In genomic region chr3:61530355-61530754, GRCh38 we compare ENCODE assay signal across 8 cellular contexts. TPM values are rescaled to one million over a fixed set of nuclear protein-coding genes. Genes with fewer than 3 reads are reported as not detected.
DNase-seq lines count a peak whose midpoint lies in the region; ATAC-seq and TF ChIP-seq lines count a peak whose summit lies in the region.

No MANE protein-coding gene starts in this region.

- H3K36me3 Mint-ChIP-seq in activated naive CD8-positive, alpha-beta T cell treated with anti-CD3 and anti-CD28 coated beads for 36 hours, result no peaks in the 10 kb centered on the region

- H3K27ac ChIP-seq in heart right ventricle (no peak overlapping the region), OCI-LY3 (ENCODE audit: low read length) (no peak overlapping the region), testis (no peak overlapping the region)

- TF ChIP-seq CTCF in heart right ventricle (IDR thresholded peaks at IDR 0.05), result peak; percentile 28 to 70 (median 53)
- peak; percentile 96 for TF ChIP-seq CTCF in OCI-LY3 (IDR thresholded peaks at IDR 0.05; ENCODE audit: low read depth, low read length)
- TF ChIP-seq CTCF in fibroblast of the aortic adventitia (IDR thresholded peaks at IDR 0.05; ENCODE audit: insufficient read depth, low read length), result peak; percentile 65
- TF ChIP-seq CTCF in testis (IDR thresholded peaks at IDR 0.05), result peak in 2 of 3 experiments; percentile 35 to 42

- H3K4me3 ChIP-seq in heart right ventricle (no peak overlapping the region), OCI-LY3 (ENCODE audit: low read length) (no peak overlapping the region), fibroblast of the aortic adventitia (ENCODE audit: low read depth, low read length) (no peak overlapping the region), testis (no peak overlapping the region)

- TF ChIP-seq POLR2A in testis (IDR thresholded peaks at IDR 0.05), result no peak

- H3K27me3 Mint-ChIP-seq in activated naive CD8-positive, alpha-beta T cell treated with anti-CD3 and anti-CD28 coated beads for 36 hours, result peaks cover 5% of the 10 kb centered on the region

- intact Hi-C loops in heart right ventricle (cut with DNase I), result loop anchor here in 1 of 10 donors (10.0 kb wide), 1 partner anchor 86 kb away; no protein-coding TSS in a partner anchor
- intact Hi-C loops in cardiac septum (cut with DNase I), result no loop called here
- intact Hi-C loops in testis (cut with DNase I; ENCODE audit: low total_unique reads), result no loop called here

- H3K4me1 ChIP-seq in heart right ventricle, result peaks cover 0 to 7% (median 0%) of the 10 kb centered on the region in 9 donors
- no peaks in the 10 kb centered on the region for H3K4me1 ChIP-seq in OCI-LY3 (ENCODE audit: low read length)
- H3K4me1 ChIP-seq in testis, result no peaks in the 10 kb centered on the region

- H3K36me3 ChIP-seq in heart right ventricle, result no peaks in the 10 kb centered on the region
- H3K36me3 ChIP-seq in OCI-LY3 (replicated peaks; ENCODE audit: low read depth, low read length), result no peaks in the 10 kb centered on the region
- no peaks in the 10 kb centered on the region for H3K36me3 ChIP-seq in testis (ENCODE audit: low read depth, missing control alignments)

- no peaks in the 10 kb centered on the region for H3K4me1 Mint-ChIP-seq in activated naive CD8-positive, alpha-beta T cell treated with anti-CD3 and anti-CD28 coated beads for 36 hours

- no peaks in the 10 kb centered on the region for H3K79me2 ChIP-seq in OCI-LY3 (ENCODE audit: low read length)

- no peaks in the 10 kb centered on the region for H3K9me3 Mint-ChIP-seq in activated naive CD8-positive, alpha-beta T cell treated with anti-CD3 and anti-CD28 coated beads for 36 hours

- no peak overlapping the region for H3K27ac Mint-ChIP-seq in activated naive CD8-positive, alpha-beta T cell treated with anti-CD3 and anti-CD28 coated beads for 36 hours

- no peaks in the 10 kb centered on the region for H3K9me3 ChIP-seq in heart right ventricle
- H3K9me3 ChIP-seq in OCI-LY3 (ENCODE audit: insufficient read depth, low read length), result no peaks in the 10 kb centered on the region
- no peaks in the 10 kb centered on the region for H3K9me3 ChIP-seq in testis

- peak in 1 of 2 donors; percentile 23 for DNase-seq in heart right ventricle
- no peak for DNase-seq in cardiac septum (ENCODE audit: low spot score)
- DNase-seq in fibroblast of the aortic adventitia (ENCODE audit: low read depth), result peak; percentile 51
- DNase-seq in testis, result no peak
- DNase-seq in activated CD4-positive, alpha-beta T cell treated with anti-CD3 and anti-CD28 coated beads for 1 hour, result no peak
- DNase-seq in activated naive CD8-positive, alpha-beta T cell treated with anti-CD3 and anti-CD28 coated beads for 36 hours, result no peak

- no peaks in the 10 kb centered on the region for H3K27me3 ChIP-seq in heart right ventricle
- H3K27me3 ChIP-seq in OCI-LY3 (ENCODE audit: low read depth, low read length), result peaks cover 17% of the 10 kb centered on the region
- no peaks in the 10 kb centered on the region for H3K27me3 ChIP-seq in testis

- 29 to 34% methylated on average over 1 of the region's 1 CpG for WGBS in heart right ventricle, 2 donors
- WGBS in testis, 2 donors, result 38 to 41% methylated on average over 1 of the region's 1 CpG

- H3K4me3 Mint-ChIP-seq in activated naive CD8-positive, alpha-beta T cell treated with anti-CD3 and anti-CD28 coated beads for 36 hours, result no peak overlapping the region

- H3K9ac ChIP-seq in OCI-LY3 (ENCODE audit: low read length), result no peak overlapping the region

- no peak overlapping the region for H2AFZ ChIP-seq in OCI-LY3 (ENCODE audit: low read depth, low read length)

- H4K20me1 ChIP-seq in OCI-LY3 (ENCODE audit: insufficient read depth, low read length), result no peaks in the 10 kb centered on the region

- H3K4me2 ChIP-seq in OCI-LY3 (ENCODE audit: low read length), result no peak overlapping the region

- ATAC-seq in heart right ventricle (peak in 2 of 8 donors; percentile 51 to 52), GM21825 (IDR thresholded peaks at IDR 0.05; ENCODE audit: unreplicated experiment) (no peak)

RNA-seq across cellular contexts. Expression of gene PTPRG, which starts 31.0 kb away (rescaled TPM):
- total RNA-seq in heart right ventricle (10 to 100 TPM; 25.8 to 38.3 (median 33.1) TPM), cardiac septum (34.3 TPM), fibroblast of the aortic adventitia (ENCODE audit: low replicate concordance) (27.6 and 52.0 TPM in 2 replicates), testis (100 to 1,000 TPM in 1 of 2 donors, 10 to 100 TPM in 1; 75.4 to 107 TPM)
- polyA plus RNA-seq in heart right ventricle (10 to 100 TPM; 10.1 to 10.5 TPM), testis (ENCODE audit: insufficient read depth, low read depth, low replicate concordance) (26.3 TPM)
- under 1 TPM; 0.06 to 0.16 TPM for total RNA-seq in activated naive CD8-positive, alpha-beta T cell treated with anti-CD3 and anti-CD28 coated beads for 36 hours

Comparison
In these comparisons a context has a peak if more than half of its experiments do, and no peak if none do; other contexts are left out.
1. CTCF ChIP-seq: peak in every context shown above with its lines; median percentile 96 in OCI-LY3; 65 in fibroblast of the aortic adventitia; 53 in heart right ventricle; 38 in testis.
2. RNA of gene PTPRG, which starts 31.0 kb away (total RNA-seq): 75.4 to 107 TPM in testis, 27.6 to 52.0 TPM in fibroblast of the aortic adventitia, 34.3 TPM in cardiac septum (single experiment) and 25.8 to 38.3 TPM in heart right ventricle; 0.06 to 0.16 TPM in activated naive CD8-positive, alpha-beta T cell treated with anti-CD3 and anti-CD28 coated beads for 36 hours; every median in the first group is over 10 times any median in the second.